ENCODE assay signal across 25 cellular contexts in genomic region chr15:72176743-72177142, GRCh38. TPM values are rescaled to one million over a fixed set of nuclear protein-coding genes. Genes with fewer than 3 reads are reported as not detected.
"Had no signal": no experiment of that assay in that cellular context is flagged by ENCODE, and none has a peak within 500 bp of the region (broad histone marks: within the 10 kb centered on the region; RNA-seq: fewer than 3 reads in every experiment).

No MANE protein-coding gene starts in this region.

- H3K27me3 ChIP-seq: colonic mucosa had no signal

- H3K36me3 Mint-ChIP-seq: activated CD4-positive, alpha-beta memory T cell treated with anti-CD3 and anti-CD28 coated beads for 36 hours; activated naive CD8-positive, alpha-beta T cell; T-cell had no signal

- H3K9me3 Mint-ChIP-seq: activated CD4-positive, alpha-beta memory T cell treated with anti-CD3 and anti-CD28 coated beads for 36 hours; activated CD4-positive, alpha-beta T cell treated with anti-CD3 and anti-CD28 coated beads, Interleukin-2, amount 10 ng/mL, durations not matched to agents 24 days and 14 days; activated T-cell treated with anti-CD3 and anti-CD28 coated beads, Interleukin-2, amount 50 U/mL, for 4 hours; activated T-helper 17 cell treated with anti-CD3 and anti-CD28 coated beads, Interleukin-2, amount 50 U/mL, for 72 hours; effector memory CD8-positive, alpha-beta T cell; T-cell; T-helper 1 cell treated with Interleukin-12 subunit alpha and Interleukin-12 subunit beta and Interleukin-4 antibody, amounts not matched to agents 30 μg/mL and 1 μg/mL, for 36 hours; T-helper 2 cell treated with Interferon-gamma antibody and Interleukin-4, amounts not matched to agents 5 μg/mL and 100 μg/mL, for 36 hours had no signal

- H3K36me3 ChIP-seq: brain microvascular endothelial cell, colonic mucosa, WERI-Rb-1 had no signal

- H3K27ac Mint-ChIP-seq: activated CD4-positive, alpha-beta memory T cell treated with anti-CD3 and anti-CD28 coated beads for 36 hours; activated CD4-positive, alpha-beta T cell treated with anti-CD3 and anti-CD28 coated beads for 36 hours; activated CD4-positive, alpha-beta T cell treated with anti-CD3 and anti-CD28 coated beads, Interleukin-2, amount 10 ng/mL, durations not matched to agents 24 days and 14 days; activated naive CD8-positive, alpha-beta T cell; activated T-helper 17 cell treated with anti-CD3 and anti-CD28 coated beads, Interleukin-2, amount 50 U/mL, for 72 hours; effector memory CD8-positive, alpha-beta T cell; T-cell; T-helper 1 cell treated with Interleukin-12 subunit alpha and Interleukin-12 subunit beta and Interleukin-4 antibody, amounts not matched to agents 30 μg/mL and 1 μg/mL, for 36 hours; T-helper 2 cell treated with Interferon-gamma antibody and Interleukin-4, amounts not matched to agents 5 μg/mL and 100 μg/mL, for 36 hours had no signal

- H3K4me3 Mint-ChIP-seq: activated CD4-positive, alpha-beta memory T cell treated with anti-CD3 and anti-CD28 coated beads for 36 hours; activated CD4-positive, alpha-beta T cell treated with anti-CD3 and anti-CD28 coated beads for 36 hours; activated CD4-positive, alpha-beta T cell treated with anti-CD3 and anti-CD28 coated beads, Interleukin-2, amount 10 ng/mL, durations not matched to agents 24 days and 14 days; activated naive CD8-positive, alpha-beta T cell; activated T-cell treated with anti-CD3 and anti-CD28 coated beads, Interleukin-2, amount 50 U/mL, for 4 hours; activated T-helper 17 cell treated with anti-CD3 and anti-CD28 coated beads, Interleukin-2, amount 50 U/mL, for 72 hours; effector memory CD8-positive, alpha-beta T cell; T-cell; T-helper 1 cell treated with Interleukin-12 subunit alpha and Interleukin-12 subunit beta and Interleukin-4 antibody, amounts not matched to agents 30 μg/mL and 1 μg/mL, for 36 hours; T-helper 2 cell treated with Interferon-gamma antibody and Interleukin-4, amounts not matched to agents 5 μg/mL and 100 μg/mL, for 36 hours had no signal

- H3K9me3 ChIP-seq: colonic mucosa had no signal

- H3K4me1 Mint-ChIP-seq: activated CD4-positive, alpha-beta T cell treated with anti-CD3 and anti-CD28 coated beads for 36 hours; activated CD4-positive, alpha-beta T cell treated with anti-CD3 and anti-CD28 coated beads, Interleukin-2, amount 10 ng/mL, durations not matched to agents 24 days and 14 days; activated T-helper 17 cell treated with anti-CD3 and anti-CD28 coated beads, Interleukin-2, amount 50 U/mL, for 72 hours; T-cell had no signal

- H3K27ac ChIP-seq: brain microvascular endothelial cell, colonic mucosa, epithelial cell of prostate, WERI-Rb-1 had no signal

- H3K4me3 ChIP-seq: colonic mucosa had no signal

- DNase-seq: activated CD4-positive, alpha-beta memory T cell treated with anti-CD3 and anti-CD28 coated beads for 36 hours; activated CD4-positive, alpha-beta T cell treated with anti-CD3 and anti-CD28 coated beads for 36 hours; activated CD4-positive, alpha-beta T cell treated with anti-CD3 and anti-CD28 coated beads, Interleukin-2, amount 10 ng/mL, durations not matched to agents 24 days and 14 days; activated CD4-positive, CD25-positive, alpha-beta regulatory T cell; activated CD4-positive, CD25-positive, alpha-beta regulatory T cell treated with anti-CD3 and anti-CD28 coated beads, Interleukin-2, amount 50 U/mL, for 72 hours; activated effector memory CD4-positive, alpha-beta T cell treated with Interleukin-2 at 50 U/mL for 16 hours; activated gamma-delta T cell treated with Interleukin-2 at 50 U/mL for 16 hours; activated naive CD4-positive, alpha-beta T cell treated with anti-CD3 and anti-CD28 coated beads, Interleukin-2, amount 50 U/mL, for 16 hours; activated naive CD4-positive, alpha-beta T cell treated with Interleukin-2 at 50 U/mL for 16 hours; activated T-cell treated with anti-CD3 and anti-CD28 coated beads, Interleukin-2, amount 50 U/mL, for 4 hours; amniotic stem cell; brain microvascular endothelial cell; colonic mucosa; effector CD4-positive, alpha-beta T cell; effector memory CD8-positive, alpha-beta T cell; foreskin fibroblast; SW 1271; T-cell; T1000; WERI-Rb-1 had no signal

- ATAC-seq: activated CD4-positive, alpha-beta T cell treated with anti-CD3 and anti-CD28 coated beads for 36 hours; activated T-cell treated with anti-CD3 and anti-CD28 coated beads, Interleukin-2, amount 50 U/mL, for 4 hours; activated T-helper 17 cell treated with anti-CD3 and anti-CD28 coated beads, Interleukin-2, amount 50 U/mL, for 72 hours; effector memory CD8-positive, alpha-beta T cell; T-cell had no signal

- H3K4me1 ChIP-seq: colonic mucosa had no signal

RNA-seq across cellular contexts. Expression of gene GRAMD2A, which starts 20.8 kb away (rescaled TPM):
- total RNA-seq: activated CD4-positive, alpha-beta memory T cell treated with anti-CD3 and anti-CD28 coated beads for 36 hours; activated T-cell treated with anti-CD3 and anti-CD28 coated beads, Interleukin-2, amount 50 U/mL, for 4 hours; T-cell had no signal
